ENCODE assay signal across 8 cellular contexts in the genomic region with DNA sequence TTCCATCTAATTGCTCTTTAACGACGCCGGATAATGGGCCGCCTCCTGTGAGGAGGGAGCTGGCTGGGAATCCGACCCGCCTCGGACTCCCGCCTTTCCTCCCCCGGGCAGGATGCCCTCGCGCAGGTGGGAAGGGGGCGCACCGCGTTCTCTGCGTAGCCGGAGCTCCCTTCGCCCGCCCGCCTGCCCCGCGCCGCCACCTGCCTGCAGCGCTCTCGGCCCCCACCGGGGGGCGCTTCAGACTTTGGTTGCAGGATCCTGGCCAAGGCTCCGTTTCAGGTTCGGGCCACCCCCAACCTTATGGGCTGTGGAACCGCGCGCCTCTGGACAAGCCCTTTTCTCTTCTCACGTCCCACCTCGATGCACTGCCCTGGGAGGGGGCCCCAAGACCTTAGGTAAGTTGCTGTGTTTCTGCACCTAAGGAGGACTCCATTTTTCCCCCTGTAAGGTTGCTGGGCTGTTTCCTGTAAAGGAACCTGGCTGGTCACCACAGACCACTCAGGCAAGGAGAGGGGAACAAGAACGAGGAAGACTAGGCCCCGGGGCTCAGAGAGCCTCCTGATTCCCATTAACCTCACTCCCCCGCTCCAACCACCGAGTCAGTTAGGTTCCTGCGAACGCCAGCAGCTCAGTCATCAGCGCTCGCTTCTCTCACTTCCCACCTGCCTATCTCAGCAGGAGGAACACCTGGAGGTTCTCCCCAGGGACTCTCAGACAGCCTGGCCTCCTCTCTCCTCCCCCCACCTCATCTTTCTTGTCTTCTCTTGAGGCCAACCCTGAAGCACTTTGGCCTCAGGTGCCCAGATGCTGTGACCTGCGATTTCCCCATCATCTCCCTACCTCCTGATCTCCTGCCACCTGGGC. TPM values are rescaled to one million over a fixed set of nuclear protein-coding genes. Genes with fewer than 3 reads are reported as not detected.
DNase-seq lines count a peak whose midpoint lies in the region; ATAC-seq and TF ChIP-seq lines count a peak whose summit lies in the region.

No MANE protein-coding gene starts in this region.

- H3K4me2 ChIP-seq in OCI-LY1 (ENCODE audit: low read length): peak overlapping the region; percentile 43

- no peak overlapping the region for H2AFZ ChIP-seq in OCI-LY1 (ENCODE audit: low read length)

- TF ChIP-seq CTCF in OCI-LY1 (IDR thresholded peaks at IDR 0.05; ENCODE audit: low read length): peak; percentile 60
- TF ChIP-seq CTCF in neutrophil (IDR thresholded peaks at IDR 0.05): peak; percentile 85

- H4K20me1 ChIP-seq in OCI-LY1 (ENCODE audit: insufficient read depth, low read length): no peaks in the 10 kb centered on the region

- no peaks in the 10 kb centered on the region for H3K79me2 ChIP-seq in OCI-LY1 (ENCODE audit: insufficient read depth, low read length)

- H3K4me3 ChIP-seq in OCI-LY1 (ENCODE audit: low read depth, low read length, poor library complexity, severe bottlenecking) (peak overlapping the region; percentile 14), neutrophil (ENCODE audit: low read depth in 1 of 2, low read length in 1 of 2) (no peak overlapping the region), aorta (ENCODE audit: low read length in 2 of 2) (no peak overlapping the region)

- no peaks in the 10 kb centered on the region for H3K36me3 ChIP-seq in OCI-LY1 (ENCODE audit: insufficient read depth, low read length)
- no peaks in the 10 kb centered on the region for H3K36me3 ChIP-seq in neutrophil
- no peaks in the 10 kb centered on the region for H3K36me3 ChIP-seq in aorta (ENCODE audit: control insufficient read depth in 1 of 2, insufficient read depth in 2 of 2, low read length in 1 of 2)

- no peaks in the 10 kb centered on the region for H3K27me3 ChIP-seq in OCI-LY1 (ENCODE audit: insufficient read depth, low read length)
- H3K27me3 ChIP-seq in neutrophil: peaks cover 68% of the 10 kb centered on the region
- no peaks in the 10 kb centered on the region for H3K27me3 ChIP-seq in aorta (ENCODE audit: control insufficient read depth in 1 of 2, insufficient read depth in 2 of 2, low read length in 1 of 2)

- H3K9me3 ChIP-seq in OCI-LY1 (ENCODE audit: low read length) (no peaks in the 10 kb centered on the region), neutrophil (no peaks in the 10 kb centered on the region), aorta (ENCODE audit: control insufficient read depth, low read length) (no peaks in the 10 kb centered on the region)

- H3K27ac ChIP-seq in OCI-LY1 (ENCODE audit: low read depth, low read length, poor library complexity, severe bottlenecking) (no peak overlapping the region), neutrophil (no peak overlapping the region), aorta (ENCODE audit: low read depth in 1 of 2, low read length in 2 of 2) (no peak overlapping the region)

- H3K9me2 ChIP-seq in OCI-LY1 (ENCODE audit: low read depth, low read length): no peaks in the 10 kb centered on the region

- DNase-seq in GM03348 (ENCODE audit: low spot score) (peak; percentile 79), fibroblast of peridontal ligament (ENCODE audit: extremely low read depth) (peak; percentile 49), aorta (peak; percentile 69 to 90)
- DNase-seq in activated T-cell treated with anti-CD3 and anti-CD28 coated beads, Interleukin-2, amount 50 U/mL, for 48 hours: peak; percentile 90 to 91

- 13 to 17% methylated on average over 42 of the region's 42 CpGs for WGBS in aorta, 2 donors

- intact Hi-C loops in aorta (cut with DNase I): no loop called here

- H3F3A ChIP-seq in OCI-LY1 (ENCODE audit: insufficient read depth, low read length): no peaks in the 10 kb centered on the region

- ATAC-seq in HG03135 (IDR thresholded peaks at IDR 0.05; ENCODE audit: unreplicated experiment) (peak; percentile 83), aorta (ENCODE audit: low FRiP score) (peak; percentile 76), HG02840 (IDR thresholded peaks at IDR 0.05; ENCODE audit: low FRiP score, unreplicated experiment) (no peak)

- no peak overlapping the region for H3K9ac ChIP-seq in OCI-LY1 (ENCODE audit: low read length)

- H3K4me1 ChIP-seq in OCI-LY1 (ENCODE audit: insufficient read depth, low read length, severe bottlenecking): peaks cover 6% of the 10 kb centered on the region
- peaks cover 0 to 8% of the 10 kb centered on the region in 2 experiments for H3K4me1 ChIP-seq in neutrophil (ENCODE audit: control insufficient read depth in 1 of 2, insufficient read depth in 1 of 2, low read depth in 1 of 2, low read length in 1 of 2)
- H3K4me1 ChIP-seq in aorta (ENCODE audit: control insufficient read depth in 1 of 2, insufficient read depth in 2 of 2, low read length in 2 of 2): no peaks in the 10 kb centered on the region

RNA-seq across cellular contexts. Expression of gene KAZALD1, which starts 11.4 kb away (rescaled TPM):
- total RNA-seq in aorta: 10 to 100 TPM; 12.4 to 17.6 TPM
- polyA plus RNA-seq in aorta: 10 to 100 TPM; 12.9 to 20.7 TPM

RNA-seq across cellular contexts. Expression of gene SFXN3, which starts 19.4 kb away (rescaled TPM):
- total RNA-seq in aorta: 100 to 1,000 TPM in 1 of 2 donors, 10 to 100 TPM in 1; 91.5 to 113 TPM
- 10 to 100 TPM; 42.6 to 97.1 TPM for polyA plus RNA-seq in aorta

RNA-seq across cellular contexts. Expression of gene PDZD7, which starts 19.5 kb away (rescaled TPM):
- 1 to 10 TPM; 1.1 to 1.6 TPM for total RNA-seq in aorta
- polyA plus RNA-seq in aorta: 1 to 10 TPM in 1 of 2 donors, under 1 TPM in 1; 0.97 to 3.9 TPM

RNA-seq across cellular contexts. Expression of gene LZTS2, which starts 50.8 kb away (rescaled TPM):
- 10 to 100 TPM; 94.0 to 95.3 TPM for total RNA-seq in aorta
- polyA plus RNA-seq in aorta: 100 to 1,000 TPM in 1 of 2 donors, 10 to 100 TPM in 1; 38.3 to 108 TPM
